16 cellular contexts compared by ENCODE assay signal in genomic region chr1:246837418-246838117, GRCh38.
DNase-seq lines count a peak whose midpoint lies in the region; ATAC-seq and TF ChIP-seq lines count a peak whose summit lies in the region.
"Had no signal": no experiment of that assay in that cellular context is flagged by ENCODE, and none has a peak within 500 bp of the region (broad histone marks: within the 10 kb centered on the region; RNA-seq: fewer than 3 reads in every experiment).

No MANE protein-coding gene starts in this region.

- WGBS in esophagus muscularis mucosa = 92% methylated on average over 8 of the region's 9 CpGs

- no peaks in the 10 kb centered on the region for H3K9me3 ChIP-seq in esophagus muscularis mucosa

- no peaks in the 10 kb centered on the region for H3K27me3 ChIP-seq in esophagus muscularis mucosa
- H3K27me3 ChIP-seq: BLaER1 treated with 17β-estradiol and CSF1 and Interleukin-3, amounts not matched to agents 10 nM and 100 nM had no signal

- intact Hi-C loops in esophagus muscularis mucosa (cut with DNase I) = no loop called here

- DNase-seq in A172 (ENCODE audit: low spot score) = peak; percentile 8
- peak; percentile 8 for DNase-seq in astrocyte of the spinal cord (ENCODE audit: low read depth, low spot score)
- DNase-seq in stimulated activated CD4-positive, alpha-beta T cell treated with anti-CD3 and anti-CD28 coated beads, Interleukin-2, amount 100 ng/mL, for 24 hours = no peak
- DNase-seq in esophagus muscularis mucosa (ENCODE audit: extremely low spot score) = no peak
- DNase-seq in hypothalamus (lab: John Stamatoyannopoulos, UW) = no peak
- DNase-seq: activated CD4-positive, alpha-beta memory T cell treated with anti-CD3 and anti-CD28 coated beads, Interleukin-2, amount 10 ng/mL, durations not matched to agents 7 days and 5 days; aorta; MM.1S; NCI-H510A; nephron progenitor cell; stimulated activated CD4-positive, alpha-beta T cell treated with anti-CD3 and anti-CD28 coated beads, Interleukin-12 subunit alpha, Interleukin-12 subunit beta, amount 100 ng/mL, for 4 hours; stimulated activated naive CD4-positive, alpha-beta T cell had no signal

- TF ChIP-seq CTCF in astrocyte of the spinal cord (IDR thresholded peaks at IDR 0.05; ENCODE audit: low read depth, low read length) (no peak), esophagus muscularis mucosa (IDR thresholded peaks at IDR 0.05) (no peak)

- no peak for TF ChIP-seq POLR2A in esophagus muscularis mucosa (IDR thresholded peaks at IDR 0.05; ENCODE audit: low read depth)

- no peaks in the 10 kb centered on the region for H3K4me1 ChIP-seq in esophagus muscularis mucosa

- ATAC-seq in GM18868 (IDR thresholded peaks at IDR 0.05; ENCODE audit: unreplicated experiment) (peak; percentile 58), HG03354 (IDR thresholded peaks at IDR 0.05; ENCODE audit: poor library complexity, severe bottlenecking, unreplicated experiment) (peak; percentile 68), HG03432 (IDR thresholded peaks at IDR 0.05; ENCODE audit: unreplicated experiment) (no peak)

- H3K36me3 ChIP-seq in esophagus muscularis mucosa = peaks cover 19 to 38% (median 25%) of the 10 kb centered on the region in 4 donors

- no peak overlapping the region for H3K27ac ChIP-seq in esophagus muscularis mucosa (replicated peaks in 1 of 4)
- H3K27ac ChIP-seq: BLaER1 treated with 17β-estradiol and CSF1 and Interleukin-3, amounts not matched to agents 10 nM and 100 nM had no signal

- H3K4me3 ChIP-seq in astrocyte of the spinal cord (ENCODE audit: low read depth, low read length) (no peak overlapping the region), esophagus muscularis mucosa (no peak overlapping the region)
- H3K4me3 ChIP-seq: BLaER1 treated with 17β-estradiol and CSF1 and Interleukin-3, amounts not matched to agents 10 nM and 100 nM had no signal

- in situ Hi-C loops in astrocyte of the spinal cord (cut with HindIII; ENCODE audit: low sequenced_read_pairs) = no loop called here

- no peak for TF ChIP-seq EP300 in esophagus muscularis mucosa (IDR thresholded peaks at IDR 0.05)

Comparison
In these comparisons a context has a peak if more than half of its experiments do, and no peak if none do; other contexts are left out.
1. DNase-seq: peak in A172 (single experiment) and astrocyte of the spinal cord (single experiment); none in stimulated activated CD4-positive, alpha-beta T cell treated with anti-CD3 and anti-CD28 coated beads, Interleukin-2, amount 100 ng/mL, for 24 hours (0 of 2), esophagus muscularis mucosa (single experiment) and hypothalamus (0 of 51).